Comparison of ENCODE assay signal across 13 cellular contexts in genomic region chr9:18543406-18543965, GRCh38.
DNase-seq lines count a peak whose midpoint lies in the region; ATAC-seq and TF ChIP-seq lines count a peak whose summit lies in the region.
"Had no signal": no experiment of that assay in that cellular context is flagged by ENCODE, and none has a peak within 500 bp of the region (broad histone marks: within the 10 kb centered on the region; RNA-seq: fewer than 3 reads in every experiment).

No MANE protein-coding gene starts in this region.

- no peak overlapping the region for H3K4me3 ChIP-seq in foreskin fibroblast (ENCODE audit: low read depth in 1 of 2, low read length in 2 of 2)
- H3K4me3 ChIP-seq in smooth muscle cell = no peak overlapping the region
- H3K4me3 ChIP-seq: GM23338, transverse colon had no signal

- no peak overlapping the region for H3K4me2 ChIP-seq in smooth muscle cell
- H3K4me2 ChIP-seq: GM23338 had no signal

- no peaks in the 10 kb centered on the region for H3K27me3 Mint-ChIP-seq in type B pancreatic cell

- peaks cover 10% of the 10 kb centered on the region for H3K4me1 Mint-ChIP-seq in type B pancreatic cell (ENCODE audit: unreplicated experiment)
- H3K4me1 Mint-ChIP-seq: GM23338; naive thymus-derived CD8-positive, alpha-beta T cell had no signal

- H2AFZ ChIP-seq in smooth muscle cell (ENCODE audit: low read depth) = no peak overlapping the region
- H2AFZ ChIP-seq: GM23338 had no signal

- no peak overlapping the region for H3K27ac ChIP-seq in smooth muscle cell (ENCODE audit: low read depth)

- no peak for ATAC-seq in GM19455 (IDR thresholded peaks at IDR 0.05; ENCODE audit: unreplicated experiment)
- ATAC-seq: GM23338; naive thymus-derived CD8-positive, alpha-beta T cell had no signal

- H3K27me3 ChIP-seq in smooth muscle cell (ENCODE audit: low read depth) = no peaks in the 10 kb centered on the region
- H3K27me3 ChIP-seq: transverse colon had no signal

- no peaks in the 10 kb centered on the region for H3K36me3 Mint-ChIP-seq in type B pancreatic cell
- H3K36me3 Mint-ChIP-seq: naive thymus-derived CD8-positive, alpha-beta T cell had no signal

- H3K4me3 Mint-ChIP-seq in type B pancreatic cell = no peak overlapping the region
- H3K4me3 Mint-ChIP-seq: GM23338; naive thymus-derived CD8-positive, alpha-beta T cell had no signal

- H4K20me1 ChIP-seq in smooth muscle cell (ENCODE audit: low read depth) = no peaks in the 10 kb centered on the region

- H3F3A ChIP-seq in smooth muscle cell (ENCODE audit: low read depth) = no peaks in the 10 kb centered on the region

- H3K9me3 Mint-ChIP-seq in type B pancreatic cell = no peaks in the 10 kb centered on the region
- H3K9me3 Mint-ChIP-seq: GM23338 had no signal

- no peaks in the 10 kb centered on the region for H3K36me3 ChIP-seq in smooth muscle cell (ENCODE audit: low read depth)
- H3K36me3 ChIP-seq: transverse colon had no signal

- WGBS in smooth muscle cell (ENCODE audit: low lambda C conversion rate) = 65% methylated on average over 2 of the region's 2 CpGs

- H3K9me3 ChIP-seq in smooth muscle cell (replicated peaks; ENCODE audit: low read depth) = no peaks in the 10 kb centered on the region
- H3K9me3 ChIP-seq: transverse colon had no signal

- TF ChIP-seq CTCF in foreskin fibroblast (IDR thresholded peaks at IDR 0.05; ENCODE audit: low read depth, low read length) (no peak), type B pancreatic cell (conservative IDR thresholded peaks at IDR 0.05) (no peak), smooth muscle cell (IDR thresholded peaks at IDR 0.05; ENCODE audit: borderline replicate concordance, insufficient read depth, poor library complexity, severe bottlenecking) (no peak)

- no peaks in the 10 kb centered on the region for H3K79me2 ChIP-seq in smooth muscle cell (ENCODE audit: low read depth)

- H3K27ac Mint-ChIP-seq in type B pancreatic cell = peak overlapping the region; percentile 20
- H3K27ac Mint-ChIP-seq: GM23338; naive thymus-derived CD8-positive, alpha-beta T cell had no signal

- no peak overlapping the region for H3K9ac ChIP-seq in smooth muscle cell (ENCODE audit: low read depth)

- no peaks in the 10 kb centered on the region for H3K4me1 ChIP-seq in smooth muscle cell (ENCODE audit: low read depth)

- DNase-seq in HCEC 1CT (peak; percentile 89), amniotic stem cell (lab: John Stamatoyannopoulos, UW) (peak; percentile 47), foreskin fibroblast (peak; percentile 76 to 81), type B pancreatic cell (ENCODE audit: extremely low spot score, unreplicated experiment) (no peak), RPMI8226 (no peak), smooth muscle cell (lab: John Stamatoyannopoulos, UW; ENCODE audit: unreplicated experiment) (no peak)
- DNase-seq in stimulated activated CD4-positive, alpha-beta T cell treated with anti-CD3 and anti-CD28 coated beads, Interleukin-12 subunit alpha, Interleukin-12 subunit beta, amount 100 ng/mL, for 4 hours = no peak
- DNase-seq: naive thymus-derived CD8-positive, alpha-beta T cell; NCI-H510A treated with DMSO at 0.1 percent for 48 hours; SHP77; transverse colon had no signal

Comparison
In these comparisons a context has a peak if more than half of its experiments do, and no peak if none do; other contexts are left out.
1. DNase-seq: peak in HCEC 1CT (single experiment), amniotic stem cell (single experiment) and foreskin fibroblast (2 of 2); none in type B pancreatic cell (single experiment), RPMI8226 (single experiment), stimulated activated CD4-positive, alpha-beta T cell treated with anti-CD3 and anti-CD28 coated beads, Interleukin-12 subunit alpha, Interleukin-12 subunit beta, amount 100 ng/mL, for 4 hours (single experiment) and smooth muscle cell (single experiment).